Comparison of ENCODE assay signal across 1 cellular context in genomic region chr6:99608886-99609482, GRCh38.
TF ChIP-seq lines count a peak whose summit lies in the region.

No MANE protein-coding gene starts in this region.

TF ChIP-seq in IMR-90, 13 proteins besides CTCF, POLR2A, EP300 and RAD21:
- TF ChIP-seq RFX5 (IDR thresholded peaks at IDR 0.05; ENCODE audit: low read depth, low read length), result no peak
- no peak for TF ChIP-seq MAZ (IDR thresholded peaks at IDR 0.05; ENCODE audit: borderline replicate concordance, low read depth, low read length)
- no peak for TF ChIP-seq MXI1 (IDR thresholded peaks at IDR 0.05; ENCODE audit: borderline replicate concordance, low read depth, low read length)
- TF ChIP-seq SMC3 (IDR thresholded peaks at IDR 0.05; ENCODE audit: low read depth, low read length), result no peak
- TF ChIP-seq CHD1 (IDR thresholded peaks at IDR 0.05; ENCODE audit: low read depth, low read length), result no peak
- no peak for TF ChIP-seq MAFK (IDR thresholded peaks at IDR 0.05; ENCODE audit: low read depth, low read length)
- TF ChIP-seq BHLHE40 (IDR thresholded peaks at IDR 0.05; ENCODE audit: low read depth, low read length), result no peak
- no peak for TF ChIP-seq CEBPB (IDR thresholded peaks at IDR 0.05; ENCODE audit: low read depth, low read length)
- TF ChIP-seq, protein P1, sequence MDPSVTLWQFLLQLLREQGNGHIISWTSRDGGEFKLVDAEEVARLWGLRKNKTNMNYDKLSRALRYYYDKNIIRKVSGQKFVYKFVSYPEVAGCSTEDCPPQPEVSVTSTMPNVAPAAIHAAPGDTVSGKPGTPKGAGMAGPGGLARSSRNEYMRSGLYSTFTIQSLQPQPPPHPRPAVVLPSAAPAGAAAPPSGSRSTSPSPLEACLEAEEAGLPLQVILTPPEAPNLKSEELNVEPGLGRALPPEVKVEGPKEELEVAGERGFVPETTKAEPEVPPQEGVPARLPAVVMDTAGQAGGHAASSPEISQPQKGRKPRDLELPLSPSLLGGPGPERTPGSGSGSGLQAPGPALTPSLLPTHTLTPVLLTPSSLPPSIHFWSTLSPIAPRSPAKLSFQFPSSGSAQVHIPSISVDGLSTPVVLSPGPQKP (IDR thresholded peaks at IDR 0.05; ENCODE audit: borderline replicate concordance, low read depth, low read length), result no peak
- no peak for TF ChIP-seq NFE2L2 (IDR thresholded peaks at IDR 0.05; ENCODE audit: low read depth, low read length)
- TF ChIP-seq FOS (IDR thresholded peaks at IDR 0.05; ENCODE audit: low read depth, low read length), result no peak
- TF ChIP-seq RCOR1 (IDR thresholded peaks at IDR 0.05; ENCODE audit: insufficient replicate concordance, low read length), result no peak
TF ChIP-seq in IMR-90: peak in this region for 0.
